ENCODE assay signal across 39 cellular contexts in genomic region chr10:97733256-97733655, GRCh38. TPM values are rescaled to one million over a fixed set of nuclear protein-coding genes. Genes with fewer than 3 reads are reported as not detected.
"Had no signal": no experiment of that assay in that cellular context is flagged by ENCODE, and none has a peak within 500 bp of the region (broad histone marks: within the 10 kb centered on the region; RNA-seq: fewer than 3 reads in every experiment).

No MANE protein-coding gene starts in this region.

- H3K4me3 Mint-ChIP-seq: activated CD4-positive, alpha-beta memory T cell treated with anti-CD3 and anti-CD28 coated beads, Interleukin-2, amount 10 ng/mL, durations not matched to agents 7 days and 5 days; activated CD4-positive, alpha-beta T cell treated with anti-CD3 and anti-CD28 coated beads for 36 hours; activated CD4-positive, alpha-beta T cell treated with anti-CD3 and anti-CD28 coated beads, Interleukin-2, amount 10 ng/mL, durations not matched to agents 7 days and 5 days; activated CD8-positive, alpha-beta memory T cell treated with anti-CD3 and anti-CD28 coated beads, Interleukin-2, amount 10 ng/mL, durations not matched to agents 7 days and 5 days; activated CD8-positive, alpha-beta T cell treated with anti-CD3 and anti-CD28 coated beads, Interleukin-2, amount 10 ng/mL, durations not matched to agents 7 days and 5 days; activated naive CD4-positive, alpha-beta T cell treated with anti-CD3 and anti-CD28 coated beads for 36 hours; activated naive CD8-positive, alpha-beta T cell treated with anti-CD3 and anti-CD28 coated beads for 36 hours; activated T-cell treated with anti-CD3 and anti-CD28 coated beads, Interleukin-2, amount 50 U/mL, for 4 hours; activated T-cell treated with anti-CD3 and anti-CD28 coated beads, Interleukin-2, amount 50 U/mL, for 72 hours; activated T-helper 1 cell treated with anti-CD3 and anti-CD28 coated beads, Interleukin-12 subunit alpha, Interleukin-12 subunit beta, Interleukin-2, Interleukin-4 antibody, amounts not matched to agents 30 ng/mL and 10 ng/mL and 1 ng/mL, durations not matched to agents 14 hours and 24 hours and 36 hours; activated T-helper 17 cell treated with anti-CD3 and anti-CD28 coated beads, Interleukin-2, amount 50 U/mL, for 72 hours; T-helper 1 cell treated with Interleukin-12 subunit alpha and Interleukin-12 subunit beta and Interleukin-4 antibody, amounts not matched to agents 30 μg/mL and 1 μg/mL, for 36 hours; T-helper 2 cell treated with Interferon-gamma antibody and Interleukin-4, amounts not matched to agents 5 μg/mL and 100 μg/mL, for 36 hours; WTC11 had no signal

- H3K27me3 ChIP-seq: adrenal gland, body of pancreas, brain microvascular endothelial cell had no signal

- H3K27me3 Mint-ChIP-seq: activated CD4-positive, alpha-beta memory T cell treated with anti-CD3 and anti-CD28 coated beads, Interleukin-2, amount 10 ng/mL, durations not matched to agents 7 days and 5 days had no signal

- ATAC-seq: activated CD4-positive, alpha-beta T cell treated with anti-CD3 and anti-CD28 coated beads for 36 hours; activated CD4-positive, CD25-positive, alpha-beta regulatory T cell treated with anti-CD3 and anti-CD28 coated beads, Interleukin-2, amount 50 U/mL, for 24 hours; activated CD8-positive, alpha-beta memory T cell treated with anti-CD3 and anti-CD28 coated beads, Interleukin-2, amount 10 ng/mL, durations not matched to agents 7 days and 5 days; activated CD8-positive, alpha-beta T cell treated with anti-CD3 and anti-CD28 coated beads, Interleukin-2, amount 10 ng/mL, durations not matched to agents 7 days and 5 days; activated naive CD4-positive, alpha-beta T cell treated with anti-CD3 and anti-CD28 coated beads, Interleukin-2, amount 50 U/mL, for 72 hours; activated T-cell treated with anti-CD3 and anti-CD28 coated beads, Interleukin-2, amount 50 U/mL, for 4 hours; activated T-cell treated with anti-CD3 and anti-CD28 coated beads, Interleukin-2, amount 50 U/mL, for 72 hours; activated T-helper 17 cell treated with anti-CD3 and anti-CD28 coated beads, Interleukin-2, amount 50 U/mL, for 72 hours; body of pancreas; WTC11 had no signal

- H3K27ac ChIP-seq: adrenal gland, body of pancreas, brain microvascular endothelial cell, WERI-Rb-1 had no signal

- H3K27ac Mint-ChIP-seq: activated CD4-positive, alpha-beta memory T cell treated with anti-CD3 and anti-CD28 coated beads, Interleukin-2, amount 10 ng/mL, durations not matched to agents 7 days and 5 days; activated CD4-positive, alpha-beta T cell treated with anti-CD3 and anti-CD28 coated beads for 36 hours; activated CD4-positive, alpha-beta T cell treated with anti-CD3 and anti-CD28 coated beads, Interleukin-2, amount 10 ng/mL, durations not matched to agents 7 days and 5 days; activated CD8-positive, alpha-beta memory T cell treated with anti-CD3 and anti-CD28 coated beads, Interleukin-2, amount 10 ng/mL, durations not matched to agents 7 days and 5 days; activated CD8-positive, alpha-beta T cell treated with anti-CD3 and anti-CD28 coated beads, Interleukin-2, amount 10 ng/mL, durations not matched to agents 7 days and 5 days; activated naive CD4-positive, alpha-beta T cell treated with anti-CD3 and anti-CD28 coated beads for 36 hours; activated naive CD4-positive, alpha-beta T cell treated with anti-CD3 and anti-CD28 coated beads, Interleukin-2, amount 50 U/mL, for 72 hours; activated naive CD8-positive, alpha-beta T cell treated with anti-CD3 and anti-CD28 coated beads for 36 hours; activated T-cell treated with anti-CD3 and anti-CD28 coated beads, Interleukin-2, amount 50 U/mL, for 72 hours; activated T-helper 1 cell treated with anti-CD3 and anti-CD28 coated beads, Interleukin-12 subunit alpha, Interleukin-12 subunit beta, Interleukin-2, Interleukin-4 antibody, amounts not matched to agents 30 ng/mL and 10 ng/mL and 1 ng/mL, durations not matched to agents 14 hours and 24 hours and 36 hours; activated T-helper 17 cell treated with anti-CD3 and anti-CD28 coated beads, Interleukin-2, amount 50 U/mL, for 72 hours; T-helper 1 cell treated with Interleukin-12 subunit alpha and Interleukin-12 subunit beta and Interleukin-4 antibody, amounts not matched to agents 30 μg/mL and 1 μg/mL, for 36 hours; T-helper 2 cell treated with Interferon-gamma antibody and Interleukin-4, amounts not matched to agents 5 μg/mL and 100 μg/mL, for 36 hours; WTC11 had no signal

- H3K9me3 ChIP-seq: adrenal gland, body of pancreas had no signal

- FAIRE-seq: astrocyte, TTC549 had no signal

- H3K4me3 ChIP-seq: adrenal gland, body of pancreas had no signal

- H3K36me3 ChIP-seq: adrenal gland, brain microvascular endothelial cell, WERI-Rb-1 had no signal

- DNase-seq: activated CD4-positive, alpha-beta memory T cell treated with anti-CD3 and anti-CD28 coated beads, Interleukin-2, amount 10 ng/mL, durations not matched to agents 7 days and 5 days; activated CD4-positive, alpha-beta T cell treated with anti-CD3 and anti-CD28 coated beads for 1 hour; activated CD4-positive, alpha-beta T cell treated with anti-CD3 and anti-CD28 coated beads for 36 hours; activated CD4-positive, alpha-beta T cell treated with anti-CD3 and anti-CD28 coated beads for 48 hours; activated CD4-positive, alpha-beta T cell treated with anti-CD3 and anti-CD28 coated beads, Interleukin-2, amount 10 ng/mL, durations not matched to agents 7 days and 5 days; activated CD4-positive, alpha-beta T cell treated with anti-CD3 and anti-CD28 coated beads, Interleukin-2, amount 50 U/mL, for 48 hours; activated CD4-positive, CD25-positive, alpha-beta regulatory T cell; activated CD8-positive, alpha-beta memory T cell treated with anti-CD3 and anti-CD28 coated beads for 24 hours; activated CD8-positive, alpha-beta memory T cell treated with anti-CD3 and anti-CD28 coated beads, Interleukin-2, amount 10 ng/mL, durations not matched to agents 7 days and 5 days; activated CD8-positive, alpha-beta T cell treated with anti-CD3 and anti-CD28 coated beads, Interleukin-2, amount 10 ng/mL, durations not matched to agents 7 days and 5 days; activated effector memory CD4-positive, alpha-beta T cell treated with anti-CD3 and anti-CD28 coated beads, Interleukin-2, amount 50 U/mL, for 16 hours; activated gamma-delta T cell treated with Interleukin-2 at 50 U/mL for 16 hours; activated naive CD4-positive, alpha-beta T cell; activated naive CD4-positive, alpha-beta T cell treated with anti-CD3 and anti-CD28 coated beads for 36 hours; activated naive CD4-positive, alpha-beta T cell treated with anti-CD3 and anti-CD28 coated beads, Interleukin-2, amount 50 U/mL, for 16 hours; activated naive CD8-positive, alpha-beta T cell treated with anti-CD3 and anti-CD28 coated beads for 36 hours; activated T-cell treated with anti-CD3 and anti-CD28 coated beads for 4 hours; activated T-cell treated with anti-CD3 and anti-CD28 coated beads, Interleukin-2, amount 50 U/mL, for 1 hour; activated T-cell treated with anti-CD3 and anti-CD28 coated beads, Interleukin-2, amount 50 U/mL, for 4 hours; activated T-cell treated with anti-CD3 and anti-CD28 coated beads, Interleukin-2, amount 50 U/mL, for 72 hours; adrenal gland; amniotic stem cell; body of pancreas; brain microvascular endothelial cell; central memory CD4-positive, alpha-beta T cell; SW 1271; T-helper 1 cell; T-helper 2 cell; T-helper 9 cell; WERI-Rb-1 had no signal

- H3K9me3 Mint-ChIP-seq: activated naive CD4-positive, alpha-beta T cell treated with anti-CD3 and anti-CD28 coated beads for 36 hours; activated naive CD8-positive, alpha-beta T cell treated with anti-CD3 and anti-CD28 coated beads for 36 hours; activated T-cell treated with anti-CD3 and anti-CD28 coated beads, Interleukin-2, amount 50 U/mL, for 4 hours; activated T-helper 1 cell treated with anti-CD3 and anti-CD28 coated beads, Interleukin-12 subunit alpha, Interleukin-12 subunit beta, Interleukin-2, Interleukin-4 antibody, amounts not matched to agents 30 ng/mL and 10 ng/mL and 1 ng/mL, durations not matched to agents 14 hours and 24 hours and 36 hours; activated T-helper 17 cell treated with anti-CD3 and anti-CD28 coated beads, Interleukin-2, amount 50 U/mL, for 72 hours; T-helper 1 cell treated with Interleukin-12 subunit alpha and Interleukin-12 subunit beta and Interleukin-4 antibody, amounts not matched to agents 30 μg/mL and 1 μg/mL, for 36 hours had no signal

RNA-seq across cellular contexts. Expression of gene SFRP5, which starts 38.5 kb away (rescaled TPM):
- total RNA-seq: activated CD4-positive, alpha-beta memory T cell treated with anti-CD3 and anti-CD28 coated beads, Interleukin-2, amount 10 ng/mL, durations not matched to agents 7 days and 5 days; activated CD4-positive, alpha-beta T cell treated with anti-CD3 and anti-CD28 coated beads for 36 hours; activated CD4-positive, alpha-beta T cell treated with anti-CD3 and anti-CD28 coated beads, Interleukin-2, amount 10 ng/mL, durations not matched to agents 7 days and 5 days; activated CD8-positive, alpha-beta memory T cell treated with anti-CD3 and anti-CD28 coated beads, Interleukin-2, amount 10 ng/mL, durations not matched to agents 7 days and 5 days; activated naive CD4-positive, alpha-beta T cell treated with anti-CD3 and anti-CD28 coated beads for 36 hours; activated naive CD4-positive, alpha-beta T cell treated with anti-CD3 and anti-CD28 coated beads, Interleukin-2, amount 50 U/mL, for 72 hours; activated T-cell treated with anti-CD3 and anti-CD28 coated beads, Interleukin-2, amount 50 U/mL, for 72 hours; activated T-helper 1 cell treated with anti-CD3 and anti-CD28 coated beads, Interleukin-12 subunit alpha, Interleukin-12 subunit beta, Interleukin-2, Interleukin-4 antibody, amounts not matched to agents 30 ng/mL and 10 ng/mL and 1 ng/mL, durations not matched to agents 14 hours and 24 hours and 36 hours; activated T-helper 17 cell treated with anti-CD3 and anti-CD28 coated beads, Interleukin-2, amount 50 U/mL, for 72 hours had no signal
